In genomic region chr1:67479146-67479891, GRCh38 we compare ENCODE assay signal across 8 cellular contexts. TPM values are rescaled to one million over a fixed set of nuclear protein-coding genes. Genes with fewer than 3 reads are reported as not detected.
DNase-seq lines count a peak whose midpoint lies in the region; ATAC-seq and TF ChIP-seq lines count a peak whose summit lies in the region.

No MANE protein-coding gene starts in this region.

- peak; percentile 28 for DNase-seq in stimulated activated CD4-positive, alpha-beta T cell treated with anti-CD3 and anti-CD28 coated beads, Interleukin-1b, Interleukin-23, amount 100 ng/mL, for 48 hours
- DNase-seq in stimulated activated CD4-positive, alpha-beta T cell treated with anti-CD3 and anti-CD28 coated beads, Interleukin-12 subunit alpha, Interleukin-12 subunit beta, amount 100 ng/mL, for 4 hours: no peak
- DNase-seq in adrenal gland (peak; percentile 42 to 86 (median 72)), right lobe of liver (peak in 1 of 3 donors; percentile 27), NCI-H1436 treated with DMSO at 0.1 percent for 48 hours (lab: John Stamatoyannopoulos, UW) (no peak), NCI-H2227 treated with DMSO at 0.1 percent for 48 hours (lab: John Stamatoyannopoulos, UW) (no peak), dorsolateral prefrontal cortex (no peak)

- H3K4me1 ChIP-seq in adrenal gland (replicated peaks in 1 of 2) (peaks cover 4 to 16% of the 10 kb centered on the region in 2 donors), right lobe of liver (peaks cover 0 to 7% (median 0%) of the 10 kb centered on the region in 4 donors)

- TF ChIP-seq POLR2A in adrenal gland (IDR thresholded peaks at IDR 0.05) (no peak), right lobe of liver (IDR thresholded peaks at IDR 0.05) (no peak)

- peak; percentile 78 to 92 (median 84) for ATAC-seq in right lobe of liver
- no peak for ATAC-seq in GM18511 (IDR thresholded peaks at IDR 0.05; ENCODE audit: unreplicated experiment)

- intact Hi-C loops in adrenal gland (cut with DNase I): no loop called here
- intact Hi-C loops in right lobe of liver (cut with DNase I): no loop called here
- intact Hi-C loops in dorsolateral prefrontal cortex (cut with DNase I): no loop called here

- H3K36me3 ChIP-seq in adrenal gland (replicated peaks in 1 of 2) (no peaks in the 10 kb centered on the region), right lobe of liver (no peaks in the 10 kb centered on the region)

- TF ChIP-seq CTCF in adrenal gland (IDR thresholded peaks at IDR 0.05) (no peak), right lobe of liver (IDR thresholded peaks at IDR 0.05) (no peak), dorsolateral prefrontal cortex (IDR thresholded peaks at IDR 0.05 in 54 of 56, conservative IDR thresholded peaks at IDR 0.05 in 2 of 56; ENCODE audit: low read depth in 1 of 56, partially characterized antibody in 56 of 56) (no peak)

- H3K4me3 ChIP-seq in adrenal gland (peak overlapping the region in 1 of 4 donors; percentile 20), right lobe of liver (no peak overlapping the region), dorsolateral prefrontal cortex (no peak overlapping the region)

- H3K27me3 ChIP-seq in adrenal gland: no peaks in the 10 kb centered on the region
- no peaks in the 10 kb centered on the region for H3K27me3 ChIP-seq in right lobe of liver
- no peaks in the 10 kb centered on the region for H3K27me3 ChIP-seq in dorsolateral prefrontal cortex

- H3K9me3 ChIP-seq in adrenal gland (replicated peaks in 1 of 3): no peaks in the 10 kb centered on the region
- H3K9me3 ChIP-seq in right lobe of liver: no peaks in the 10 kb centered on the region

- 13 to 26% (median 21%) methylated on average over 10 of the region's 10 CpGs for WGBS in adrenal gland, 4 donors
- 38% methylated on average over 9 of the region's 10 CpGs for WGBS in right lobe of liver (ENCODE audit: insufficient coverage, low coverage, low lambda C conversion rate, missing lambda C conversion rate)

- H3K27ac ChIP-seq in adrenal gland (peak overlapping the region in 2 of 5 donors; percentile 54 to 60), right lobe of liver (no peak overlapping the region), dorsolateral prefrontal cortex (no peak overlapping the region)

RNA-seq across cellular contexts. Expression of gene SERBP1, which starts 49.1 kb away (rescaled TPM):
- total RNA-seq in adrenal gland (100 to 1,000 TPM; 122 to 183 (median 154) TPM), right lobe of liver (100 to 1,000 TPM in 3 of 6 experiments, 10 to 100 TPM in 3; 65.6 to 156 (median 96.6) TPM), dorsolateral prefrontal cortex (100 to 1,000 TPM in 8 of 120 experiments, 10 to 100 TPM in 112; 69.2 to 109 (median 88.4) TPM)
- polyA plus RNA-seq in adrenal gland: 100 to 1,000 TPM in 1 of 3 donors, 10 to 100 TPM in 2; 59.7 to 226 (median 79.5) TPM

Comparison
In these comparisons a context has a peak if more than half of its experiments do, and no peak if none do; other contexts are left out.
1. DNase-seq: peak in stimulated activated CD4-positive, alpha-beta T cell treated with anti-CD3 and anti-CD28 coated beads, Interleukin-1b, Interleukin-23, amount 100 ng/mL, for 48 hours (single experiment) and adrenal gland (7 of 7); none in stimulated activated CD4-positive, alpha-beta T cell treated with anti-CD3 and anti-CD28 coated beads, Interleukin-12 subunit alpha, Interleukin-12 subunit beta, amount 100 ng/mL, for 4 hours (single experiment), NCI-H1436 treated with DMSO at 0.1 percent for 48 hours (single experiment), NCI-H2227 treated with DMSO at 0.1 percent for 48 hours (single experiment) and dorsolateral prefrontal cortex (0 of 10).